In genomic region chr4:38128478-38129451, GRCh38 we compare ENCODE assay signal across 1 cellular context.
A peak's percentile ranks its signal among the peaks of the same experiment; 100 is the strongest.
TF ChIP-seq lines count a peak whose summit lies in the region.

No MANE protein-coding gene starts in this region.

TF ChIP-seq in GM12878, 131 proteins besides CTCF, POLR2A, EP300 and RAD21 (continued from another document and continues in another):
- TF ChIP-seq CEBPZ (IDR thresholded peaks at IDR 0.05; ENCODE audit: low read depth, low read length) (no peak), SMAD5 (IDR thresholded peaks at IDR 0.05; ENCODE audit: low read depth) (0 out of 2 replicates have a peak, but pooled peaks have one; percentile 24), ELK1 (IDR thresholded peaks at IDR 0.05; ENCODE audit: low read depth, low read length) (0 out of 2 replicates have a peak, but pooled peaks have one; percentile 26), PAX8 (IDR thresholded peaks at IDR 0.05) (no peak), MTA2 (IDR thresholded peaks at IDR 0.05; ENCODE audit: low read depth) (peak; percentile 97; the same call in 1 of the 2 replicates), BCL11A (IDR thresholded peaks at IDR 0.05; ENCODE audit: low read depth, low read length) (peak; percentile 85), GATAD2B (conservative IDR thresholded peaks at IDR 0.05; ENCODE audit: low read depth) (peak; percentile 42; the same call in 1 of the 2 replicates), CREB1 (IDR thresholded peaks at IDR 0.05; ENCODE audit: low read depth) (no peak), YY1 (IDR thresholded peaks at IDR 0.05; ENCODE audit: low read depth, low read length) (peak; percentile 70; the same call in 1 of the 2 replicates), MTA3 (IDR thresholded peaks at IDR 0.05; ENCODE audit: borderline replicate concordance, low read length) (no peak), ZNF24 (IDR thresholded peaks at IDR 0.05) (0 out of 2 replicates have a peak, but pooled peaks have one; percentile 12), EZH2 (IDR thresholded peaks at IDR 0.05; ENCODE audit: borderline replicate concordance, control insufficient read depth, low read depth, low read length) (no peak), ATF7 (IDR thresholded peaks at IDR 0.05; ENCODE audit: low read depth) (peak; percentile 96), JUNB (IDR thresholded peaks at IDR 0.05) (peak; percentile 94), SMARCA5 (IDR thresholded peaks at IDR 0.05) (peak; percentile 54; the same call in 1 of the 2 replicates), SRF (IDR thresholded peaks at IDR 0.05; ENCODE audit: low read depth in 2 of 2, low read length in 2 of 2) (peak in 1 of 2 experiments; percentile 44; a peak in 1 of 4 replicates), TARDBP (IDR thresholded peaks at IDR 0.05; ENCODE audit: borderline replicate concordance) (peak; percentile 70; the same call in 1 of the 2 replicates), TCF7 (IDR thresholded peaks at IDR 0.05; ENCODE audit: borderline replicate concordance) (peak; percentile 59; the same call in 1 of the 2 replicates), POU2F2 (IDR thresholded peaks at IDR 0.05; ENCODE audit: borderline replicate concordance, low read depth, low read length) (peak; percentile 89; the same call in 2 of the 3 replicates), ZBTB33 (IDR thresholded peaks at IDR 0.05) (no peak), KAT2A (conservative IDR thresholded peaks at IDR 0.05; ENCODE audit: control insufficient read depth, low read depth, low read length) (no peak), EGR1 (IDR thresholded peaks at IDR 0.05; ENCODE audit: borderline replicate concordance in 1 of 2, low read depth in 2 of 2, low read length in 2 of 2) (0 out of 3 replicates have a peak, but pooled peaks of 1 of the 2 experiments have one; percentile 39), POLR2AphosphoS2 (IDR thresholded peaks at IDR 0.05; ENCODE audit: low read depth, low read length) (no peak), SUZ12 (IDR thresholded peaks at IDR 0.05; ENCODE audit: unreplicated experiment) (no peak), JUND (IDR thresholded peaks at IDR 0.05; ENCODE audit: low read depth, low read length) (peak; percentile 72; the same call in 1 of the 2 replicates), SMAD1 (IDR thresholded peaks at IDR 0.05; ENCODE audit: low read depth, partially characterized antibody) (peak; percentile 80), ESRRA (IDR thresholded peaks at IDR 0.05; ENCODE audit: low read length) (no peak), PAX5 (IDR thresholded peaks at IDR 0.05; ENCODE audit: borderline replicate concordance, low read depth, low read length) (peak; percentile 65; the same call in 1 of the 2 replicates), ETV6 (conservative IDR thresholded peaks at IDR 0.05 in 1 of 2, IDR thresholded peaks at IDR 0.05 in 1 of 2; ENCODE audit: borderline replicate concordance in 1 of 2, low read depth in 1 of 2) (no peak; a peak in 2 of 4 replicates), ZNF207 (IDR thresholded peaks at IDR 0.05; ENCODE audit: borderline replicate concordance) (no peak), IKZF2 (IDR thresholded peaks at IDR 0.05) (peak; percentile 91 to 93), SREBF1 (IDR thresholded peaks at IDR 0.05; ENCODE audit: low read length) (peak; percentile 40; the same call in 1 of the 2 replicates), ZNF217 (IDR thresholded peaks at IDR 0.05) (no peak), BCL3 (IDR thresholded peaks at IDR 0.05; ENCODE audit: borderline replicate concordance, insufficient read depth, low read depth, low read length, poor library complexity, severe bottlenecking) (peak; percentile 96)
- TF ChIP-seq, protein P1, sequence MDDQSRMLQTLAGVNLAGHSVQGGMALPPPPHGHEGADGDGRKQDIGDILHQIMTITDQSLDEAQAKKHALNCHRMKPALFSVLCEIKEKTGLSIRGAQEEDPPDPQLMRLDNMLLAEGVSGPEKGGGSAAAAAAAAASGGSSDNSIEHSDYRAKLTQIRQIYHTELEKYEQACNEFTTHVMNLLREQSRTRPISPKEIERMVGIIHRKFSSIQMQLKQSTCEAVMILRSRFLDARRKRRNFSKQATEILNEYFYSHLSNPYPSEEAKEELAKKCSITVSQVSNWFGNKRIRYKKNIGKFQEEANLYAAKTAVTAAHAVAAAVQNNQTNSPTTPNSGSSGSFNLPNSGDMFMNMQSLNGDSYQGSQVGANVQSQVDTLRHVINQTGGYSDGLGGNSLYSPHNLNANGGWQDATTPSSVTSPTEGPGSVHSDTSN (IDR thresholded peaks at IDR 0.05; ENCODE audit: insufficient replicate concordance, low read depth, low read length): peak; percentile 45
- TF ChIP-seq, protein P2, sequence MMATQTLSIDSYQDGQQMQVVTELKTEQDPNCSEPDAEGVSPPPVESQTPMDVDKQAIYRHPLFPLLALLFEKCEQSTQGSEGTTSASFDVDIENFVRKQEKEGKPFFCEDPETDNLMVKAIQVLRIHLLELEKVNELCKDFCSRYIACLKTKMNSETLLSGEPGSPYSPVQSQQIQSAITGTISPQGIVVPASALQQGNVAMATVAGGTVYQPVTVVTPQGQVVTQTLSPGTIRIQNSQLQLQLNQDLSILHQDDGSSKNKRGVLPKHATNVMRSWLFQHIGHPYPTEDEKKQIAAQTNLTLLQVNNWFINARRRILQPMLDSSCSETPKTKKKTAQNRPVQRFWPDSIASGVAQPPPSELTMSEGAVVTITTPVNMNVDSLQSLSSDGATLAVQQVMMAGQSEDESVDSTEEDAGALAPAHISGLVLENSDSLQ (IDR thresholded peaks at IDR 0.05): peak; percentile 45; the same call in 1 of the 2 replicates
- TF ChIP-seq, protein P3, sequence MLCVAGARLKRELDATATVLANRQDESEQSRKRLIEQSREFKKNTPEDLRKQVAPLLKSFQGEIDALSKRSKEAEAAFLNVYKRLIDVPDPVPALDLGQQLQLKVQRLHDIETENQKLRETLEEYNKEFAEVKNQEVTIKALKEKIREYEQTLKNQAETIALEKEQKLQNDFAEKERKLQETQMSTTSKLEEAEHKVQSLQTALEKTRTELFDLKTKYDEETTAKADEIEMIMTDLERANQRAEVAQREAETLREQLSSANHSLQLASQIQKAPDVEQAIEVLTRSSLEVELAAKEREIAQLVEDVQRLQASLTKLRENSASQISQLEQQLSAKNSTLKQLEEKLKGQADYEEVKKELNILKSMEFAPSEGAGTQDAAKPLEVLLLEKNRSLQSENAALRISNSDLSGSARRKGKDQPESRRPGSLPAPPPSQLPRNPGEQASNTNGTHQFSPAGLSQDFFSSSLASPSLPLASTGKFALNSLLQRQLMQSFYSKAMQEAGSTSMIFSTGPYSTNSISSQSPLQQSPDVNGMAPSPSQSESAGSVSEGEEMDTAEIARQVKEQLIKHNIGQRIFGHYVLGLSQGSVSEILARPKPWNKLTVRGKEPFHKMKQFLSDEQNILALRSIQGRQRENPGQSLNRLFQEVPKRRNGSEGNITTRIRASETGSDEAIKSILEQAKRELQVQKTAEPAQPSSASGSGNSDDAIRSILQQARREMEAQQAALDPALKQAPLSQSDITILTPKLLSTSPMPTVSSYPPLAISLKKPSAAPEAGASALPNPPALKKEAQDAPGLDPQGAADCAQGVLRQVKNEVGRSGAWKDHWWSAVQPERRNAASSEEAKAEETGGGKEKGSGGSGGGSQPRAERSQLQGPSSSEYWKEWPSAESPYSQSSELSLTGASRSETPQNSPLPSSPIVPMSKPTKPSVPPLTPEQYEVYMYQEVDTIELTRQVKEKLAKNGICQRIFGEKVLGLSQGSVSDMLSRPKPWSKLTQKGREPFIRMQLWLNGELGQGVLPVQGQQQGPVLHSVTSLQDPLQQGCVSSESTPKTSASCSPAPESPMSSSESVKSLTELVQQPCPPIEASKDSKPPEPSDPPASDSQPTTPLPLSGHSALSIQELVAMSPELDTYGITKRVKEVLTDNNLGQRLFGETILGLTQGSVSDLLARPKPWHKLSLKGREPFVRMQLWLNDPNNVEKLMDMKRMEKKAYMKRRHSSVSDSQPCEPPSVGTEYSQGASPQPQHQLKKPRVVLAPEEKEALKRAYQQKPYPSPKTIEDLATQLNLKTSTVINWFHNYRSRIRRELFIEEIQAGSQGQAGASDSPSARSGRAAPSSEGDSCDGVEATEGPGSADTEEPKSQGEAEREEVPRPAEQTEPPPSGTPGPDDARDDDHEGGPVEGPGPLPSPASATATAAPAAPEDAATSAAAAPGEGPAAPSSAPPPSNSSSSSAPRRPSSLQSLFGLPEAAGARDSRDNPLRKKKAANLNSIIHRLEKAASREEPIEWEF (IDR thresholded peaks at IDR 0.05; ENCODE audit: insufficient replicate concordance, low read depth, low read length): peak; percentile 41
- TF ChIP-seq, protein P4, sequence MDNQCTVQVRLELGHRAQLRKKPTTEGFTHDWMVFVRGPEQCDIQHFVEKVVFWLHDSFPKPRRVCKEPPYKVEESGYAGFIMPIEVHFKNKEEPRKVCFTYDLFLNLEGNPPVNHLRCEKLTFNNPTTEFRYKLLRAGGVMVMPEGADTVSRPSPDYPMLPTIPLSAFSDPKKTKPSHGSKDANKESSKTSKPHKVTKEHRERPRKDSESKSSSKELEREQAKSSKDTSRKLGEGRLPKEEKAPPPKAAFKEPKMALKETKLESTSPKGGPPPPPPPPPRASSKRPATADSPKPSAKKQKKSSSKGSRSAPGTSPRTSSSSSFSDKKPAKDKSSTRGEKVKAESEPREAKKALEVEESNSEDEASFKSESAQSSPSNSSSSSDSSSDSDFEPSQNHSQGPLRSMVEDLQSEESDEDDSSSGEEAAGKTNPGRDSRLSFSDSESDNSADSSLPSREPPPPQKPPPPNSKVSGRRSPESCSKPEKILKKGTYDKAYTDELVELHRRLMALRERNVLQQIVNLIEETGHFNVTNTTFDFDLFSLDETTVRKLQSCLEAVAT (IDR thresholded peaks at IDR 0.05): peak; percentile 91
- TF ChIP-seq, protein P5, sequence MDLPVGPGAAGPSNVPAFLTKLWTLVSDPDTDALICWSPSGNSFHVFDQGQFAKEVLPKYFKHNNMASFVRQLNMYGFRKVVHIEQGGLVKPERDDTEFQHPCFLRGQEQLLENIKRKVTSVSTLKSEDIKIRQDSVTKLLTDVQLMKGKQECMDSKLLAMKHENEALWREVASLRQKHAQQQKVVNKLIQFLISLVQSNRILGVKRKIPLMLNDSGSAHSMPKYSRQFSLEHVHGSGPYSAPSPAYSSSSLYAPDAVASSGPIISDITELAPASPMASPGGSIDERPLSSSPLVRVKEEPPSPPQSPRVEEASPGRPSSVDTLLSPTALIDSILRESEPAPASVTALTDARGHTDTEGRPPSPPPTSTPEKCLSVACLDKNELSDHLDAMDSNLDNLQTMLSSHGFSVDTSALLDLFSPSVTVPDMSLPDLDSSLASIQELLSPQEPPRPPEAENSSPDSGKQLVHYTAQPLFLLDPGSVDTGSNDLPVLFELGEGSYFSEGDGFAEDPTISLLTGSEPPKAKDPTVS (IDR thresholded peaks at IDR 0.05; ENCODE audit: low read depth, low read length): no peak; the same call in 1 of the 2 replicates
